Comparison of ENCODE assay signal across 8 cellular contexts in genomic region chr12:67698711-67699603, GRCh38. TPM values are rescaled to one million over a fixed set of nuclear protein-coding genes. Genes with fewer than 3 reads are reported as not detected.
DNase-seq lines count a peak whose midpoint lies in the region; ATAC-seq and TF ChIP-seq lines count a peak whose summit lies in the region.

No MANE protein-coding gene starts in this region.

- H3K27ac Mint-ChIP-seq in activated CD4-positive, alpha-beta T cell treated with anti-CD3 and anti-CD28 coated beads for 36 hours: peak overlapping the region; percentile 74
- H3K27ac Mint-ChIP-seq in effector memory CD8-positive, alpha-beta T cell: peak overlapping the region; percentile 67 to 94

- H2AFZ ChIP-seq in smooth muscle cell (ENCODE audit: low read depth): peak overlapping the region; percentile 28

- peaks cover 6% of the 10 kb centered on the region for H3K4me1 ChIP-seq in smooth muscle cell (ENCODE audit: low read depth)

- POLR2A ChIA-PET in BJ (lab: Charles Lee): no interaction called here
- POLR2A ChIA-PET in activated CD4-positive, alpha-beta T cell treated with anti-CD3 and anti-CD28 coated beads for 36 hours (lab: Charles Lee): no interaction called here

- H3K36me3 ChIP-seq in BJ (ENCODE audit: control insufficient read depth, insufficient read depth, low read length) (no peaks in the 10 kb centered on the region), smooth muscle cell (ENCODE audit: low read depth) (no peaks in the 10 kb centered on the region)

- WGBS in smooth muscle cell (ENCODE audit: low lambda C conversion rate): 37% methylated on average over 7 of the region's 7 CpGs

- peak overlapping the region; percentile 32 for H3K4me3 Mint-ChIP-seq in activated CD4-positive, alpha-beta T cell treated with anti-CD3 and anti-CD28 coated beads for 36 hours
- H3K4me3 Mint-ChIP-seq in effector memory CD8-positive, alpha-beta T cell: peak overlapping the region; percentile 68 to 83

- H3K27me3 ChIP-seq in BJ (ENCODE audit: control insufficient read depth, insufficient read depth, low read length): no peaks in the 10 kb centered on the region
- no peaks in the 10 kb centered on the region for H3K27me3 ChIP-seq in smooth muscle cell (ENCODE audit: low read depth)

- H4K20me1 ChIP-seq in smooth muscle cell (ENCODE audit: low read depth): no peaks in the 10 kb centered on the region

- H3K9me3 ChIP-seq in smooth muscle cell (replicated peaks; ENCODE audit: low read depth): no peaks in the 10 kb centered on the region

- peak overlapping the region; percentile 77 for H3K4me2 ChIP-seq in smooth muscle cell

- H3K27me3 Mint-ChIP-seq in activated CD4-positive, alpha-beta T cell treated with anti-CD3 and anti-CD28 coated beads for 36 hours: no peaks in the 10 kb centered on the region
- H3K27me3 Mint-ChIP-seq in effector memory CD8-positive, alpha-beta T cell: no peaks in the 10 kb centered on the region

- peak overlapping the region; percentile 87 for H3K27ac ChIP-seq in smooth muscle cell (ENCODE audit: low read depth)

- H3K36me3 Mint-ChIP-seq in activated CD4-positive, alpha-beta T cell treated with anti-CD3 and anti-CD28 coated beads for 36 hours (ENCODE audit: low read depth): peaks cover 5% of the 10 kb centered on the region
- H3K36me3 Mint-ChIP-seq in effector memory CD8-positive, alpha-beta T cell (ENCODE audit: insufficient read depth): no peaks in the 10 kb centered on the region

- DNase-seq in BJ (ENCODE audit: low read depth) (no peak), GM20000 (ENCODE audit: low spot score) (peak; percentile 77), smooth muscle cell (lab: John Stamatoyannopoulos, UW; ENCODE audit: unreplicated experiment) (no peak), amygdala (lab: John Stamatoyannopoulos, UW) (no peak), SW480 (ENCODE audit: low spot score) (no peak)
- peak; percentile 76 for DNase-seq in activated CD4-positive, alpha-beta T cell treated with anti-CD3 and anti-CD28 coated beads for 36 hours
- DNase-seq in effector memory CD8-positive, alpha-beta T cell: peak; percentile 11 to 36 (median 20)

- CTCF ChIA-PET in BJ (lab: Yijun Ruan, JAX): interaction anchor here (1.2 kb wide), 1 partner anchor 36 kb away, joined by 5 read pairs; no protein-coding TSS in a partner anchor
- CTCF ChIA-PET in activated CD4-positive, alpha-beta T cell treated with anti-CD3 and anti-CD28 coated beads for 36 hours (lab: Charles Lee): interaction anchor here (0.6 to 0.7 kb wide), 2 partner anchors 142 to 244 kb away, joined by 3 to 6 read pairs; no protein-coding TSS in a partner anchor

- peaks cover 57% of the 10 kb centered on the region for H3K4me1 Mint-ChIP-seq in activated CD4-positive, alpha-beta T cell treated with anti-CD3 and anti-CD28 coated beads for 36 hours
- peaks cover 24 to 35% of the 10 kb centered on the region in 2 donors for H3K4me1 Mint-ChIP-seq in effector memory CD8-positive, alpha-beta T cell (ENCODE audit: low read depth in 2 of 2)

- peak overlapping the region; percentile 57 for H3K9ac ChIP-seq in smooth muscle cell (ENCODE audit: low read depth)

- peak; percentile 98 for ATAC-seq in HG03575 (IDR thresholded peaks at IDR 0.05; ENCODE audit: extremely low read depth, insufficient number of reproducible peaks, low FRiP score, unreplicated experiment)
- ATAC-seq in activated CD4-positive, alpha-beta T cell treated with anti-CD3 and anti-CD28 coated beads for 36 hours: peak; percentile 93
- ATAC-seq in effector memory CD8-positive, alpha-beta T cell (replicated peaks): peak; percentile 76

- H3F3A ChIP-seq in smooth muscle cell (ENCODE audit: low read depth): peaks cover 5% of the 10 kb centered on the region

- no peaks in the 10 kb centered on the region for H3K79me2 ChIP-seq in smooth muscle cell (ENCODE audit: low read depth)

- H3K9me3 Mint-ChIP-seq in activated CD4-positive, alpha-beta T cell treated with anti-CD3 and anti-CD28 coated beads for 36 hours (ENCODE audit: low read depth): no peaks in the 10 kb centered on the region
- H3K9me3 Mint-ChIP-seq in effector memory CD8-positive, alpha-beta T cell: no peaks in the 10 kb centered on the region

- no peak for TF ChIP-seq CTCF in BJ (IDR thresholded peaks at IDR 0.05; ENCODE audit: insufficient read depth, low read depth, low read length)
- TF ChIP-seq CTCF in GM20000 (IDR thresholded peaks at IDR 0.05; ENCODE audit: extremely low read depth, missing control alignments): no peak
- no peak for TF ChIP-seq CTCF in smooth muscle cell (IDR thresholded peaks at IDR 0.05; ENCODE audit: borderline replicate concordance, insufficient read depth, poor library complexity, severe bottlenecking)

- intact Hi-C loops in activated CD4-positive, alpha-beta T cell treated with anti-CD3 and anti-CD28 coated beads for 36 hours (cut with DNase I, micrococcal nuclease): loop anchor here (1.0 to 10.0 kb wide), 15 partner anchors 48 to 622 kb away; no protein-coding TSS in a partner anchor

- peak overlapping the region; percentile 23 for H3K4me3 ChIP-seq in BJ (ENCODE audit: low read depth, low read length)
- peak overlapping the region; percentile 6 for H3K4me3 ChIP-seq in smooth muscle cell

RNA-seq across cellular contexts. Expression of gene DYRK2, which starts 50.4 kb away (rescaled TPM):
- 33.0 and 38.4 TPM in 2 replicates for polyA plus RNA-seq in BJ (2011; rRNA removed)
- polyA minus RNA-seq in BJ (2011; rRNA and poly(A)+ RNA removed): 59.9 and 69.2 TPM in 2 replicates
- 10 to 100 TPM; 19.2 to 21.5 TPM for total RNA-seq in activated CD4-positive, alpha-beta T cell treated with anti-CD3 and anti-CD28 coated beads for 36 hours
- total RNA-seq in smooth muscle cell: 44.0 and 65.3 TPM in 2 replicates
- 41.6 and 64.1 TPM in 2 replicates for polyA plus RNA-seq in smooth muscle cell

Comparison
In these comparisons a context has a peak if more than half of its experiments do, and no peak if none do; other contexts are left out.
1. DNase-seq: peak in GM20000 (single experiment), activated CD4-positive, alpha-beta T cell treated with anti-CD3 and anti-CD28 coated beads for 36 hours (single experiment) and effector memory CD8-positive, alpha-beta T cell (3 of 3); none in BJ (single experiment), smooth muscle cell (single experiment), amygdala (0 of 56) and SW480 (single experiment).
2. Peak in every context shown above with its lines, with median percentiles within 50 percentile points of each other: ATAC-seq.